Comparison of ENCODE assay signal across 9 cellular contexts in genomic region chr10:79090134-79090803, GRCh38. TPM values are rescaled to one million over a fixed set of nuclear protein-coding genes. Genes with fewer than 3 reads are reported as not detected.
DNase-seq lines count a peak whose midpoint lies in the region; ATAC-seq and TF ChIP-seq lines count a peak whose summit lies in the region.
"Had no signal": no experiment of that assay in that cellular context is flagged by ENCODE, and none has a peak within 500 bp of the region (broad histone marks: within the 10 kb centered on the region; RNA-seq: fewer than 3 reads in every experiment).

No MANE protein-coding gene starts in this region.

- TF ChIP-seq POLR2A in body of pancreas (IDR thresholded peaks at IDR 0.05) = no peak

- intact Hi-C loops in body of pancreas (cut with DNase I) = no loop called here
- intact Hi-C loops in MCF 10A (cut with micrococcal nuclease) = no loop called here

- no peaks in the 10 kb centered on the region for H3K27me3 ChIP-seq in SK-N-SH (ENCODE audit: insufficient read depth)
- no peaks in the 10 kb centered on the region for H3K27me3 ChIP-seq in body of pancreas
- no peaks in the 10 kb centered on the region for H3K27me3 ChIP-seq in stomach smooth muscle (ENCODE audit: control insufficient read depth in 1 of 2, insufficient read depth in 2 of 2, low read length in 2 of 2)

- H3K4me3 ChIP-seq in SK-N-SH (ENCODE audit: low read depth in 2 of 2, low read length in 1 of 2) (no peak overlapping the region), body of pancreas (no peak overlapping the region), stomach smooth muscle (ENCODE audit: low read length in 2 of 2) (no peak overlapping the region)
- H3K4me3 ChIP-seq: prostate gland had no signal

- peaks cover 100% of the 10 kb centered on the region for H3K79me2 ChIP-seq in SK-N-SH (ENCODE audit: insufficient read depth)

- H3K9me2 ChIP-seq in SK-N-SH = no peaks in the 10 kb centered on the region

- H3K4me3 Mint-ChIP-seq in MCF 10A (ENCODE audit: unreplicated experiment) = no peak overlapping the region

- TF ChIP-seq RAD21 in SK-N-SH (IDR thresholded peaks at IDR 0.05; ENCODE audit: low read length) = no peak

- ATAC-seq in SK-N-SH treated with all-trans-retinoic acid at 6 μM for 48 hours = no peak
- no peak for ATAC-seq in body of pancreas

- peaks cover 12% of the 10 kb centered on the region for H3K36me3 Mint-ChIP-seq in MCF 10A (ENCODE audit: insufficient read depth, unreplicated experiment)

- H3K4me1 ChIP-seq in SK-N-SH (ENCODE audit: control insufficient read depth in 1 of 2, insufficient read depth in 2 of 2, low read depth in 1 of 2, low read length in 1 of 2) (peaks cover 8 to 81% of the 10 kb centered on the region in 2 experiments; a peak in 3 of 4 replicates), body of pancreas (peaks cover 81% of the 10 kb centered on the region), stomach smooth muscle (ENCODE audit: control insufficient read depth, insufficient read depth, low read length) (peaks cover 78% of the 10 kb centered on the region)

- no peak for TF ChIP-seq EP300 in SK-N-SH (IDR thresholded peaks at IDR 0.05; ENCODE audit: borderline replicate concordance in 1 of 2, low read depth in 1 of 2, low read length in 1 of 2)

- H3K27me3 Mint-ChIP-seq in MCF 10A (ENCODE audit: insufficient read depth, unreplicated experiment) = no peaks in the 10 kb centered on the region

- H3K27ac Mint-ChIP-seq in MCF 10A (ENCODE audit: low read depth, unreplicated experiment) = no peak overlapping the region

- H3K9ac ChIP-seq in SK-N-SH = no peak overlapping the region
- H3K9ac ChIP-seq in stomach smooth muscle (ENCODE audit: low read length in 2 of 2) = no peak overlapping the region

- no peak for TF ChIP-seq CTCF in SK-N-SH (IDR thresholded peaks at IDR 0.05)
- TF ChIP-seq CTCF in body of pancreas (IDR thresholded peaks at IDR 0.05) = no peak
- no peak for TF ChIP-seq CTCF in MCF 10A (IDR thresholded peaks at IDR 0.05; ENCODE audit: unreplicated experiment)

- BruUV-seq in MCF 10A (replicated peaks; lab: Mats Ljungman, UMichigan) = no TSS peak

- CTCF ChIA-PET in SK-N-SH (lab: Yijun Ruan, JAX) (interaction anchor here (0.8 to 2.3 kb wide), 2 partner anchors 19 to 105 kb away, joined by 3 to 8 read pairs; no protein-coding TSS in a partner anchor), MCF 10A (lab: Yijun Ruan, JAX) (no interaction called here)

- no peaks in the 10 kb centered on the region for H3K9me3 Mint-ChIP-seq in MCF 10A (ENCODE audit: unreplicated experiment)

- 63% methylated on average over 6 of the region's 6 CpGs for WGBS in SK-N-SH (ENCODE audit: low lambda C conversion rate)
- 21 to 35% methylated on average over 6 of the region's 6 CpGs for WGBS in body of pancreas, 2 donors

- H3K36me3 ChIP-seq in SK-N-SH (replicated peaks in 1 of 2; ENCODE audit: control insufficient read depth in 1 of 2, insufficient read depth in 2 of 2, low read length in 1 of 2) (peaks cover 0 to 10% of the 10 kb centered on the region in 2 experiments), body of pancreas (replicated peaks in 1 of 2; ENCODE audit: insufficient read depth in 1 of 2, low read depth in 2 of 2) (no peaks in the 10 kb centered on the region), stomach smooth muscle (ENCODE audit: control insufficient read depth in 2 of 2, insufficient read depth in 2 of 2, low read length in 2 of 2) (no peaks in the 10 kb centered on the region)
- H3K36me3 ChIP-seq: prostate gland had no signal

- H3F3A ChIP-seq in SK-N-SH (replicated peaks; ENCODE audit: insufficient read depth) = no peaks in the 10 kb centered on the region

- no peak overlapping the region for H2AFZ ChIP-seq in SK-N-SH (ENCODE audit: low read depth)

- DNase-seq in SK-N-SH (peak; percentile 62), HT1080 (ENCODE audit: low read depth) (peak; percentile 44), body of pancreas (no peak), superior temporal gyrus (ENCODE audit: extremely low spot score) (no peak), substantia nigra (lab: John Stamatoyannopoulos, UW) (no peak), MCF 10A (ENCODE audit: unreplicated experiment) (no peak)

- POLR2A ChIA-PET in SK-N-SH (lab: Yijun Ruan, JAX) (no interaction called here), MCF 10A (lab: Yijun Ruan, JAX) (no interaction called here)

- H3K27ac ChIP-seq in SK-N-SH (ENCODE audit: low read depth in 2 of 2, low read length in 1 of 2) (peak overlapping the region in 1 of 2 experiments; percentile 64; a peak in 2 of 4 replicates), body of pancreas (peak overlapping the region in 3 of 4 donors; percentile 8 to 20 (median 8)), stomach smooth muscle (ENCODE audit: low read length) (peak overlapping the region; percentile 11), substantia nigra (ENCODE audit: low read depth, low read length, poor library complexity, severe bottlenecking) (no peak overlapping the region)
- H3K27ac ChIP-seq: prostate gland had no signal

- peaks cover 98% of the 10 kb centered on the region for H4K20me1 ChIP-seq in SK-N-SH (ENCODE audit: insufficient read depth)

- H3K4me2 ChIP-seq in SK-N-SH = no peak overlapping the region

- peaks cover 13% of the 10 kb centered on the region for H3K4me1 Mint-ChIP-seq in MCF 10A (ENCODE audit: insufficient read depth, unreplicated experiment)

- no peaks in the 10 kb centered on the region for H3K9me3 ChIP-seq in SK-N-SH
- H3K9me3 ChIP-seq in body of pancreas = no peaks in the 10 kb centered on the region
- no peaks in the 10 kb centered on the region for H3K9me3 ChIP-seq in stomach smooth muscle (ENCODE audit: control insufficient read depth in 2 of 2, low read length in 2 of 2)
- H3K9me3 ChIP-seq: prostate gland had no signal

TF ChIP-seq in SK-N-SH, 30 proteins besides CTCF, POLR2A, EP300 and RAD21:
- no peak for TF ChIP-seq POLR2AphosphoS5 (IDR thresholded peaks at IDR 0.05; ENCODE audit: low read depth, low read length)
- TF ChIP-seq JUND (IDR thresholded peaks at IDR 0.05) = no peak
- peak; percentile 63; the same call in 1 of the 2 replicates for TF ChIP-seq MXI1 (IDR thresholded peaks at IDR 0.05; ENCODE audit: low read depth, low read length)
- TF ChIP-seq GABPA (IDR thresholded peaks at IDR 0.05; ENCODE audit: low read depth) = no peak
TF ChIP-seq in SK-N-SH: peak in this region for 1.

TF ChIP-seq in SK-N-SH treated with all-trans-retinoic acid at 6 μM for 48 hours, 23 proteins besides CTCF, POLR2A, EP300 and RAD21:
- TF ChIP-seq ESRRG (CRISPR knock-in tag; IDR thresholded peaks at IDR 0.05) (no peak), PATZ1 (CRISPR knock-in tag; IDR thresholded peaks at IDR 0.05; ENCODE audit: borderline replicate concordance) (no peak), ZFP30 (CRISPR knock-in tag; IDR thresholded peaks at IDR 0.05) (no peak), POU6F1 (CRISPR knock-in tag; IDR thresholded peaks at IDR 0.05; ENCODE audit: borderline replicate concordance, low read depth) (no peak), BACH2 (CRISPR knock-in tag; IDR thresholded peaks at IDR 0.05; ENCODE audit: borderline replicate concordance) (no peak), TOX (CRISPR knock-in tag; IDR thresholded peaks at IDR 0.05; ENCODE audit: borderline replicate concordance) (no peak)

RNA-seq across cellular contexts. Expression of gene ZMIZ1, which starts 21.5 kb away (rescaled TPM):
- 6.6 and 23.5 TPM in 2 replicates for polyA plus RNA-seq in SK-N-SH (2012; rRNA removed)
- 13.6 and 23.5 TPM in 2 replicates for polyA plus RNA-seq in SK-N-SH (2012; cell fraction: cytosol; rRNA removed)
- polyA plus RNA-seq in SK-N-SH (2012; cell fraction: nucleus; rRNA removed) = 39.0 and 44.8 TPM in 2 replicates
- 17.7 and 22.8 TPM in 2 replicates for total RNA-seq in HT1080 (2014; rRNA removed; shearing (Covaris generic))
- polyA plus RNA-seq in HT1080 (2015; cell fraction: cytosol; rRNA removed) = 41.3 and 46.3 TPM in 2 replicates
- polyA plus RNA-seq in HT1080 (2015; cell fraction: nucleus; rRNA removed) = 65.3 and 69.6 TPM in 2 replicates
- 10 to 100 TPM; 27.2 to 42.2 TPM for total RNA-seq in body of pancreas
- 15.5 and 20.3 TPM in 2 replicates for total RNA-seq in MCF 10A (2022)

Comparison
In these comparisons a context has a peak if more than half of its experiments do, and no peak if none do; other contexts are left out.
1. DNase-seq: peak in SK-N-SH (single experiment) and HT1080 (single experiment); none in body of pancreas (0 of 4), superior temporal gyrus (single experiment), substantia nigra (0 of 49) and MCF 10A (single experiment).